ENCODE assay signal across 11 cellular contexts in genomic region chr2:218745559-218746469, GRCh38. TPM values are rescaled to one million over a fixed set of nuclear protein-coding genes. Genes with fewer than 3 reads are reported as not detected.
DNase-seq lines count a peak whose midpoint lies in the region; ATAC-seq and TF ChIP-seq lines count a peak whose summit lies in the region.
"Had no signal": no experiment of that assay in that cellular context is flagged by ENCODE, and none has a peak within 500 bp of the region (broad histone marks: within the 10 kb centered on the region; RNA-seq: fewer than 3 reads in every experiment).

No MANE protein-coding gene starts in this region.

- peaks cover 57% of the 10 kb centered on the region for H3K36me3 Mint-ChIP-seq in activated CD4-positive, alpha-beta T cell treated with anti-CD3 and anti-CD28 coated beads for 36 hours (ENCODE audit: low read depth)
- peaks cover 63% of the 10 kb centered on the region for H3K36me3 Mint-ChIP-seq in dendritic cell treated with granulocyte-macrophage colony-stimulating factor and Interleukin-4, amounts not matched to agents 40 ng/mL and 50 ng/mL, for 4 days (ENCODE audit: low read depth)

- peak overlapping the region; percentile 13 for H3K27ac Mint-ChIP-seq in activated CD4-positive, alpha-beta T cell treated with anti-CD3 and anti-CD28 coated beads for 36 hours
- peak overlapping the region; percentile 76 for H3K27ac Mint-ChIP-seq in dendritic cell treated with granulocyte-macrophage colony-stimulating factor and Interleukin-4, amounts not matched to agents 40 ng/mL and 50 ng/mL, for 4 days

- peaks cover 2 to 37% (median 18%) of the 10 kb centered on the region in 4 donors for H3K36me3 ChIP-seq in liver (ENCODE audit: control insufficient read depth in 4 of 4, insufficient read depth in 3 of 4, low read depth in 1 of 4, low read length in 3 of 4)
- peaks cover 63% of the 10 kb centered on the region for H3K36me3 ChIP-seq in suprapubic skin
- H3K36me3 ChIP-seq in ovary: no peaks in the 10 kb centered on the region

- no peak for TF ChIP-seq CTCF in liver (IDR thresholded peaks at IDR 0.05; ENCODE audit: low read depth, low read length, missing input control)
- no peak for TF ChIP-seq CTCF in suprapubic skin (IDR thresholded peaks at IDR 0.05)
- no peak for TF ChIP-seq CTCF in ovary (IDR thresholded peaks at IDR 0.05)

- H3K9me3 ChIP-seq in liver (ENCODE audit: control insufficient read depth in 4 of 4, low read length in 3 of 4) (no peaks in the 10 kb centered on the region), suprapubic skin (no peaks in the 10 kb centered on the region), ovary (no peaks in the 10 kb centered on the region)
- H3K9me3 ChIP-seq: A549 had no signal

- H3K27me3 Mint-ChIP-seq in activated CD4-positive, alpha-beta T cell treated with anti-CD3 and anti-CD28 coated beads for 36 hours: no peaks in the 10 kb centered on the region
- peaks cover 2% of the 10 kb centered on the region for H3K27me3 Mint-ChIP-seq in dendritic cell treated with granulocyte-macrophage colony-stimulating factor and Interleukin-4, amounts not matched to agents 40 ng/mL and 50 ng/mL, for 4 days

- CTCF ChIA-PET in activated CD4-positive, alpha-beta T cell treated with anti-CD3 and anti-CD28 coated beads for 36 hours (lab: Charles Lee): interaction anchor here (0.9 to 1.6 kb wide), 4 partner anchors 58 to 234 kb away, joined by 3 to 6 read pairs (median 4); no protein-coding TSS in a partner anchor

- H3K27me3 ChIP-seq in liver (ENCODE audit: control insufficient read depth in 4 of 4, insufficient read depth in 4 of 4, low read length in 3 of 4) (no peaks in the 10 kb centered on the region), suprapubic skin (no peaks in the 10 kb centered on the region), ovary (no peaks in the 10 kb centered on the region)

- TF ChIP-seq EP300 in suprapubic skin (IDR thresholded peaks at IDR 0.05) (no peak), ovary (IDR thresholded peaks at IDR 0.05) (no peak)

- ATAC-seq in activated CD4-positive, alpha-beta T cell treated with anti-CD3 and anti-CD28 coated beads for 36 hours: no peak
- ATAC-seq in GM21515 (IDR thresholded peaks at IDR 0.05; ENCODE audit: unreplicated experiment): no peak
- ATAC-seq: activated T-cell treated with anti-CD3 and anti-CD28 coated beads, Interleukin-2, amount 50 U/mL, for 4 hours had no signal

- intact Hi-C loops in activated CD4-positive, alpha-beta T cell treated with anti-CD3 and anti-CD28 coated beads for 36 hours (cut with DNase I, micrococcal nuclease): no loop called here
- intact Hi-C loops in dendritic cell treated with granulocyte-macrophage colony-stimulating factor and Interleukin-4, amounts not matched to agents 40 ng/mL and 50 ng/mL, for 4 days (cut with micrococcal nuclease): loop anchor here (2.0 kb wide), 1 partner anchor 35 kb away; the partner anchor contains the start of gene TTLL4
- intact Hi-C loops in ovary (cut with DNase I): no loop called here

- H3K4me1 ChIP-seq in liver (ENCODE audit: control insufficient read depth in 4 of 4, insufficient read depth in 4 of 4, low read length in 3 of 4): no peaks in the 10 kb centered on the region
- peaks cover 8% of the 10 kb centered on the region for H3K4me1 ChIP-seq in suprapubic skin
- H3K4me1 ChIP-seq in ovary (ENCODE audit: insufficient read depth): no peaks in the 10 kb centered on the region

- H3K4me3 Mint-ChIP-seq in activated CD4-positive, alpha-beta T cell treated with anti-CD3 and anti-CD28 coated beads for 36 hours: no peak overlapping the region
- H3K4me3 Mint-ChIP-seq in dendritic cell treated with granulocyte-macrophage colony-stimulating factor and Interleukin-4, amounts not matched to agents 40 ng/mL and 50 ng/mL, for 4 days: no peak overlapping the region
- H3K4me3 Mint-ChIP-seq: activated T-cell treated with anti-CD3 and anti-CD28 coated beads, Interleukin-2, amount 50 U/mL, for 4 hours had no signal

- H3K9me3 Mint-ChIP-seq in activated CD4-positive, alpha-beta T cell treated with anti-CD3 and anti-CD28 coated beads for 36 hours (ENCODE audit: low read depth): no peaks in the 10 kb centered on the region
- H3K9me3 Mint-ChIP-seq in dendritic cell treated with granulocyte-macrophage colony-stimulating factor and Interleukin-4, amounts not matched to agents 40 ng/mL and 50 ng/mL, for 4 days: no peaks in the 10 kb centered on the region
- H3K9me3 Mint-ChIP-seq: activated T-cell treated with anti-CD3 and anti-CD28 coated beads, Interleukin-2, amount 50 U/mL, for 4 hours had no signal

- TF ChIP-seq RAD21 in liver (IDR thresholded peaks at IDR 0.05): no peak

- H3K4me3 ChIP-seq in liver (ENCODE audit: low read depth in 1 of 3, low read length in 3 of 3): no peak overlapping the region
- no peak overlapping the region for H3K4me3 ChIP-seq in suprapubic skin
- no peak overlapping the region for H3K4me3 ChIP-seq in ovary
- H3K4me3 ChIP-seq: A549 had no signal

- WGBS in liver: 90% methylated on average over 10 of the region's 10 CpGs
- WGBS in suprapubic skin: 73% methylated on average over 9 of the region's 10 CpGs
- WGBS in ovary, 3 donors: 85 to 89% (median 87%) methylated on average over 10 of the region's 10 CpGs

- POLR2A ChIA-PET in activated CD4-positive, alpha-beta T cell treated with anti-CD3 and anti-CD28 coated beads for 36 hours (lab: Charles Lee): no interaction called here

- no peak for DNase-seq in activated CD4-positive, alpha-beta T cell treated with anti-CD3 and anti-CD28 coated beads for 36 hours
- DNase-seq in activated CD4-positive, alpha-beta T cell treated with anti-CD3 and anti-CD28 coated beads, Interleukin-2, amount 50 U/mL, for 4 hours: no peak
- no peak for DNase-seq in suprapubic skin (ENCODE audit: low spot score in 2 of 2)
- no peak for DNase-seq in ovary
- DNase-seq in NCI-H510A treated with DMSO at 0.1 percent for 48 hours (lab: John Stamatoyannopoulos, UW): no peak
- DNase-seq: activated T-cell treated with anti-CD3 and anti-CD28 coated beads, Interleukin-2, amount 50 U/mL, for 4 hours; SHP77 treated with DMSO at 0.1 percent for 48 hours had no signal

- peaks cover 26% of the 10 kb centered on the region for H3K4me1 Mint-ChIP-seq in activated CD4-positive, alpha-beta T cell treated with anti-CD3 and anti-CD28 coated beads for 36 hours
- H3K4me1 Mint-ChIP-seq in dendritic cell treated with granulocyte-macrophage colony-stimulating factor and Interleukin-4, amounts not matched to agents 40 ng/mL and 50 ng/mL, for 4 days (ENCODE audit: low read depth): peaks cover 63% of the 10 kb centered on the region

- H3K27ac ChIP-seq in liver (ENCODE audit: low read depth in 1 of 2, low read length in 2 of 2): no peak overlapping the region
- peak overlapping the region; percentile 84 for H3K27ac ChIP-seq in suprapubic skin
- no peak overlapping the region for H3K27ac ChIP-seq in ovary

- no peak overlapping the region for H3K9ac ChIP-seq in liver (ENCODE audit: low read depth in 1 of 2, low read length in 2 of 2)

- TF ChIP-seq POLR2A in suprapubic skin (IDR thresholded peaks at IDR 0.05) (no peak), ovary (IDR thresholded peaks at IDR 0.05) (no peak)

TF ChIP-seq in liver, 16 proteins besides CTCF, POLR2A, EP300 and RAD21:
- TF ChIP-seq FOXA2 (IDR thresholded peaks at IDR 0.05) (no peak), MAX (IDR thresholded peaks at IDR 0.05) (peak; percentile 4), TAF1 (conservative IDR thresholded peaks at IDR 0.05) (no peak)

RNA-seq across cellular contexts. Expression of gene TTLL4, which starts 35.2 kb away (rescaled TPM):
- total RNA-seq in activated CD4-positive, alpha-beta T cell treated with anti-CD3 and anti-CD28 coated beads for 36 hours: 10 to 100 TPM; 33.7 to 46.6 TPM
- total RNA-seq in liver (10 to 100 TPM in 1 of 2 donors, 1 to 10 TPM in 1; 6.9 to 14.0 TPM), suprapubic skin (10 to 100 TPM; 18.9 to 43.5 (median 25.2) TPM), ovary (10 to 100 TPM; 12.4 to 19.6 (median 17.6) TPM)
- polyA plus RNA-seq in liver (1 to 10 TPM; 5.7 to 6.4 TPM), ovary (10 to 100 TPM in 1 of 2 donors, 1 to 10 TPM in 1; 6.9 to 17.2 TPM)

RNA-seq across cellular contexts. Expression of gene CYP27A1, which starts 36.1 kb away (rescaled TPM):
- under 1 TPM; 0.12 to 0.16 TPM for total RNA-seq in activated CD4-positive, alpha-beta T cell treated with anti-CD3 and anti-CD28 coated beads for 36 hours
- total RNA-seq in liver (100 to 1,000 TPM; 112 to 354 TPM), suprapubic skin (10 to 100 TPM; 17.4 to 30.7 (median 21.8) TPM), ovary (10 to 100 TPM; 22.0 to 59.5 (median 34.4) TPM)
- polyA plus RNA-seq in liver (100 to 1,000 TPM; 298 to 311 TPM), ovary (10 to 100 TPM; 30.0 to 39.0 TPM)

Comparison
In these comparisons a context has a peak if more than half of its experiments do, and no peak if none do; other contexts are left out.
1. RNA of gene CYP27A1, which starts 36.1 kb away (total RNA-seq): 112 to 354 TPM in liver, 22.0 to 59.5 TPM in ovary and 17.4 to 30.7 TPM in suprapubic skin; 0.12 to 0.16 TPM in activated CD4-positive, alpha-beta T cell treated with anti-CD3 and anti-CD28 coated beads for 36 hours; every median in the first group is over 10 times any median in the second.